ENCODE assay signal across 16 cellular contexts in genomic region chr6:5522147-5522546, GRCh38.
DNase-seq lines count a peak whose midpoint lies in the region; ATAC-seq, FAIRE-seq and TF ChIP-seq lines count a peak whose summit lies in the region.
"Had no signal": no experiment of that assay in that cellular context is flagged by ENCODE, and none has a peak within 500 bp of the region (broad histone marks: within the 10 kb centered on the region; RNA-seq: fewer than 3 reads in every experiment).

No MANE protein-coding gene starts in this region.

- TF ChIP-seq CTCF in osteoblast (IDR thresholded peaks at IDR 0.05; ENCODE audit: extremely low read depth, low read depth, low read length) (no peak), pancreas (IDR thresholded peaks at IDR 0.05) (no peak)

- peaks cover 47 to 61% (median 51%) of the 10 kb centered on the region in 3 donors for H3K4me1 Mint-ChIP-seq in CD8-positive, alpha-beta memory T cell
- peaks cover 44 to 58% (median 57%) of the 10 kb centered on the region in 3 donors for H3K4me1 Mint-ChIP-seq in T-cell
- peaks cover 28 to 44% of the 10 kb centered on the region in 2 donors for H3K4me1 Mint-ChIP-seq in effector memory CD8-positive, alpha-beta T cell (ENCODE audit: low read depth in 2 of 2)

- peak overlapping the region in 2 of 7 donors; percentile 8 to 22 for H3K4me3 Mint-ChIP-seq in CD8-positive, alpha-beta memory T cell
- no peak overlapping the region for H3K4me3 Mint-ChIP-seq in T-cell
- peak overlapping the region in 1 of 2 donors; percentile 46 for H3K4me3 Mint-ChIP-seq in effector memory CD8-positive, alpha-beta T cell
- H3K4me3 Mint-ChIP-seq: IgD-negative memory B cell had no signal

- H3K9me3 Mint-ChIP-seq in CD8-positive, alpha-beta memory T cell = no peaks in the 10 kb centered on the region
- H3K9me3 Mint-ChIP-seq in T-cell = no peaks in the 10 kb centered on the region
- no peaks in the 10 kb centered on the region for H3K9me3 Mint-ChIP-seq in effector memory CD8-positive, alpha-beta T cell
- H3K9me3 Mint-ChIP-seq: IgD-negative memory B cell had no signal

- CTCF ChIA-PET in CD8-positive, alpha-beta memory T cell (lab: Charles Lee) = no interaction called here
- CTCF ChIA-PET in T-cell (lab: Charles Lee) = no interaction called here

- intact Hi-C loops in pancreas (cut with DNase I) = no loop called here

- no peaks in the 10 kb centered on the region for H3K9me3 ChIP-seq in CD8-positive, alpha-beta memory T cell (ENCODE audit: low read length)
- no peaks in the 10 kb centered on the region for H3K9me3 ChIP-seq in osteoblast (ENCODE audit: low read depth, low read length)
- H3K9me3 ChIP-seq in pancreas = no peaks in the 10 kb centered on the region

- H3K4me1 ChIP-seq in CD8-positive, alpha-beta memory T cell (ENCODE audit: insufficient read depth, low read length) = peaks cover 45% of the 10 kb centered on the region
- H3K4me1 ChIP-seq in osteoblast (ENCODE audit: insufficient read depth, low read length) (peaks cover 10% of the 10 kb centered on the region), pancreas (no peaks in the 10 kb centered on the region)

- DNase-seq in CD8-positive, alpha-beta memory T cell = peak in 1 of 5 donors; percentile 14
- DNase-seq in GM12892 (ENCODE audit: insufficient read length) (no peak), T-cell (no peak), DMS79 treated with DMSO at 0.1 percent for 48 hours (lab: John Stamatoyannopoulos, UW) (no peak), osteoblast (ENCODE audit: insufficient read length, low spot score, missing footprints) (no peak), pancreas (no peak)
- peak in 1 of 3 experiments; percentile 8 for DNase-seq in effector memory CD8-positive, alpha-beta T cell
- DNase-seq in stimulated activated CD8-positive, alpha-beta memory T cell treated with anti-CD3 and anti-CD28 coated beads, Interleukin-4, amount 100 ng/mL, for 48 hours = no peak
- DNase-seq: GM23248, NCI-H187, NCI-H446, NCI-H748 treated with DMSO at 0.1 percent for 48 hours, SHP77 had no signal

- H3K4me2 ChIP-seq in osteoblast (ENCODE audit: insufficient read depth, low read length) = no peak overlapping the region

- no peaks in the 10 kb centered on the region for H3K27me3 Mint-ChIP-seq in CD8-positive, alpha-beta memory T cell
- H3K27me3 Mint-ChIP-seq in T-cell = no peaks in the 10 kb centered on the region
- no peaks in the 10 kb centered on the region for H3K27me3 Mint-ChIP-seq in effector memory CD8-positive, alpha-beta T cell
- H3K27me3 Mint-ChIP-seq: IgD-negative memory B cell had no signal

- H4K20me1 ChIP-seq in osteoblast (ENCODE audit: insufficient read depth, low read length) = no peaks in the 10 kb centered on the region

- peak in 2 of 4 experiments; percentile 14 to 15 for ATAC-seq in T-cell (replicated peaks in 1 of 4)
- peak; percentile 41 for ATAC-seq in effector memory CD8-positive, alpha-beta T cell (replicated peaks)
- no peak for ATAC-seq in pancreas

- H3K27ac ChIP-seq in CD8-positive, alpha-beta memory T cell (ENCODE audit: low read depth, low read length) = no peak overlapping the region
- H3K27ac ChIP-seq in osteoblast (ENCODE audit: low read depth, low read length) (no peak overlapping the region), pancreas (no peak overlapping the region)
- H3K27ac ChIP-seq: GM23248 had no signal

- H2AFZ ChIP-seq in osteoblast (ENCODE audit: low read length) = no peak overlapping the region
- H2AFZ ChIP-seq: GM23248 had no signal

- no peaks in the 10 kb centered on the region for H3K36me3 ChIP-seq in CD8-positive, alpha-beta memory T cell (ENCODE audit: insufficient read depth, low read length)
- H3K36me3 ChIP-seq in osteoblast (ENCODE audit: insufficient read depth, low read length) = no peaks in the 10 kb centered on the region
- H3K36me3 ChIP-seq in pancreas = no peaks in the 10 kb centered on the region

- no peaks in the 10 kb centered on the region for H3K27me3 ChIP-seq in CD8-positive, alpha-beta memory T cell (ENCODE audit: insufficient read depth, low read length, poor library complexity, severe bottlenecking)
- no peaks in the 10 kb centered on the region for H3K27me3 ChIP-seq in osteoblast (ENCODE audit: insufficient read depth, low read length)
- no peaks in the 10 kb centered on the region for H3K27me3 ChIP-seq in pancreas

- peak; percentile 48 for FAIRE-seq in GM12892 (lab: Jason Lieb, UNC)
- no peak for FAIRE-seq in pancreas (lab: Jason Lieb, UNC)
- FAIRE-seq: G401.6, RCC 7860 had no signal

- no peaks in the 10 kb centered on the region for H3K79me2 ChIP-seq in osteoblast (ENCODE audit: insufficient read depth, low read length)

- TF ChIP-seq POLR2A in GM12892 (IDR thresholded peaks at IDR 0.05; ENCODE audit: low read depth, low read length) = no peak

- peaks cover 0 to 3% (median 0%) of the 10 kb centered on the region in 3 donors for H3K36me3 Mint-ChIP-seq in CD8-positive, alpha-beta memory T cell
- peaks cover 14% of the 10 kb centered on the region for H3K36me3 Mint-ChIP-seq in T-cell
- peaks cover 5% of the 10 kb centered on the region for H3K36me3 Mint-ChIP-seq in effector memory CD8-positive, alpha-beta T cell (ENCODE audit: insufficient read depth)

- POLR2A ChIA-PET in CD8-positive, alpha-beta memory T cell (lab: Charles Lee) = no interaction called here
- POLR2A ChIA-PET in T-cell (lab: Charles Lee) = no interaction called here

- H3K27ac Mint-ChIP-seq in CD8-positive, alpha-beta memory T cell = peak overlapping the region in 6 of 8 donors; percentile 20 to 88 (median 72)
- peak overlapping the region; percentile 72 to 73 for H3K27ac Mint-ChIP-seq in T-cell
- peak overlapping the region in 1 of 2 donors; percentile 65 for H3K27ac Mint-ChIP-seq in effector memory CD8-positive, alpha-beta T cell
- H3K27ac Mint-ChIP-seq: IgD-negative memory B cell had no signal

- no peak overlapping the region for H3K4me3 ChIP-seq in CD8-positive, alpha-beta memory T cell (ENCODE audit: low read length)
- H3K4me3 ChIP-seq in osteoblast (ENCODE audit: insufficient read depth, low read length) (no peak overlapping the region), pancreas (no peak overlapping the region)
- H3K4me3 ChIP-seq: GM23248 had no signal
